ENCODE assay signal across 8 cellular contexts in the genomic region with DNA sequence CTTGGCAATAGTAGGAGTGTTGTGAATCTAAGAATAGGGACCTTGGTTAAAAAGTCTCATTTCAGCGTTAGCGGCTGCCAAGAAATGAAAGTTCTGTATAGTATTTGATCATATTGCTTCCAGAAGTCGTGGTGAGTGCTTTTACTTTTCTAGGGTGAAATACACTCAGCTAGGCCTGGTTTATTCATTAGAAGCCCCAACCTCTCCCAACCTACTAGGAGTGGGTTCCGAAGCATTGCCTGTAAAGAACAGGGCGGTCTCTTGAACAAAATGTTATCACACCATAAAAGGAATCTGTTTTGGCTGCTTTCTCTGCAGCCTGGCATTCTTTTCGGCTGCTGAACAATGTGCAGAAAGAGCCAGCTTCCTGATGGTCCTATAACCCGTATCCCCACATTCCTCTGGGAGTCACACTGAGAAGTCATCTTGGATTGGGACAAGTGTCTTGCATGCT.
DNase-seq lines count a peak whose midpoint lies in the region; ATAC-seq and TF ChIP-seq lines count a peak whose summit lies in the region.

No MANE protein-coding gene starts in this region.

- H3K27me3 Mint-ChIP-seq in activated CD4-positive, alpha-beta T cell treated with anti-CD3 and anti-CD28 coated beads for 36 hours = no peaks in the 10 kb centered on the region
- H3K27me3 Mint-ChIP-seq in mesothelial cell of epicardium (ENCODE audit: low read depth) = no peaks in the 10 kb centered on the region

- no peaks in the 10 kb centered on the region for H3K9me3 Mint-ChIP-seq in activated CD4-positive, alpha-beta T cell treated with anti-CD3 and anti-CD28 coated beads for 36 hours (ENCODE audit: low read depth)
- H3K9me3 Mint-ChIP-seq in mesothelial cell of epicardium = peaks cover 4% of the 10 kb centered on the region

- no peak overlapping the region for H3K4me3 ChIP-seq in colonic mucosa
- H3K4me3 ChIP-seq in thymus (ENCODE audit: low read length) = no peak overlapping the region

- H3K27me3 ChIP-seq in colonic mucosa (no peaks in the 10 kb centered on the region), thymus (ENCODE audit: control insufficient read depth, insufficient read depth) (no peaks in the 10 kb centered on the region)

- intact Hi-C loops in activated CD4-positive, alpha-beta T cell treated with anti-CD3 and anti-CD28 coated beads for 36 hours (cut with DNase I, micrococcal nuclease) = no loop called here
- intact Hi-C loops in colonic mucosa (cut with DNase I) = no loop called here

- TF ChIP-seq CTCF in colonic mucosa (IDR thresholded peaks at IDR 0.05) (no peak), mesothelial cell of epicardium (IDR thresholded peaks at IDR 0.05; ENCODE audit: unreplicated experiment) (no peak)

- peaks cover 5% of the 10 kb centered on the region for H3K4me1 ChIP-seq in colonic mucosa
- no peaks in the 10 kb centered on the region for H3K4me1 ChIP-seq in thymus (ENCODE audit: control insufficient read depth, insufficient read depth, low read length)

- H3K36me3 ChIP-seq in colonic mucosa (no peaks in the 10 kb centered on the region), thymus (ENCODE audit: control insufficient read depth, insufficient read depth) (peaks cover 6% of the 10 kb centered on the region)

- H3K9ac ChIP-seq in colonic mucosa (ENCODE audit: low read depth in 2 of 2, low read length in 2 of 2) = no peak overlapping the region

- CTCF ChIA-PET in activated CD4-positive, alpha-beta T cell treated with anti-CD3 and anti-CD28 coated beads for 36 hours (lab: Charles Lee) = no interaction called here

- peak; percentile 50 for ATAC-seq in activated CD4-positive, alpha-beta T cell treated with anti-CD3 and anti-CD28 coated beads for 36 hours
- no peak for ATAC-seq in HG03159 (IDR thresholded peaks at IDR 0.05; ENCODE audit: unreplicated experiment)

- WGBS in thymus = 40% methylated on average over 7 of the region's 7 CpGs

- no peak overlapping the region for H3K27ac Mint-ChIP-seq in activated CD4-positive, alpha-beta T cell treated with anti-CD3 and anti-CD28 coated beads for 36 hours
- peak overlapping the region; percentile 97 for H3K27ac Mint-ChIP-seq in mesothelial cell of epicardium

- peaks cover 34% of the 10 kb centered on the region for H3K4me1 Mint-ChIP-seq in activated CD4-positive, alpha-beta T cell treated with anti-CD3 and anti-CD28 coated beads for 36 hours
- H3K4me1 Mint-ChIP-seq in mesothelial cell of epicardium = peaks cover 36% of the 10 kb centered on the region

- H3K27ac ChIP-seq in colonic mucosa (peak overlapping the region; percentile 64), thymus (ENCODE audit: low read depth) (peak overlapping the region; percentile 73)

- no peak for DNase-seq in activated CD4-positive, alpha-beta T cell treated with anti-CD3 and anti-CD28 coated beads for 36 hours
- no peak for DNase-seq in activated CD4-positive, alpha-beta T cell treated with anti-CD3 and anti-CD28 coated beads, Interleukin-2, amount 50 U/mL, for 1 hour
- peak; percentile 38 for DNase-seq in colonic mucosa
- no peak for DNase-seq in mesothelial cell of epicardium (ENCODE audit: low spot score in 2 of 2, unreplicated experiment in 2 of 2)
- DNase-seq in DMS153 treated with DMSO at 0.1 percent for 48 hours (lab: John Stamatoyannopoulos, UW; ENCODE audit: unreplicated experiment) = no peak
- DNase-seq in UCSD-AML1 (lab: John Stamatoyannopoulos, UW; ENCODE audit: unreplicated experiment) = no peak

- no peak overlapping the region for H3K4me3 Mint-ChIP-seq in activated CD4-positive, alpha-beta T cell treated with anti-CD3 and anti-CD28 coated beads for 36 hours
- no peak overlapping the region for H3K4me3 Mint-ChIP-seq in mesothelial cell of epicardium

- peaks cover 14% of the 10 kb centered on the region for H3K36me3 Mint-ChIP-seq in activated CD4-positive, alpha-beta T cell treated with anti-CD3 and anti-CD28 coated beads for 36 hours (ENCODE audit: low read depth)
- H3K36me3 Mint-ChIP-seq in mesothelial cell of epicardium = peaks cover 5% of the 10 kb centered on the region

- H3K9me3 ChIP-seq in colonic mucosa (no peaks in the 10 kb centered on the region), thymus (ENCODE audit: control insufficient read depth) (no peaks in the 10 kb centered on the region)

- POLR2A ChIA-PET in activated CD4-positive, alpha-beta T cell treated with anti-CD3 and anti-CD28 coated beads for 36 hours (lab: Charles Lee) = no interaction called here
